In the genomic region with DNA sequence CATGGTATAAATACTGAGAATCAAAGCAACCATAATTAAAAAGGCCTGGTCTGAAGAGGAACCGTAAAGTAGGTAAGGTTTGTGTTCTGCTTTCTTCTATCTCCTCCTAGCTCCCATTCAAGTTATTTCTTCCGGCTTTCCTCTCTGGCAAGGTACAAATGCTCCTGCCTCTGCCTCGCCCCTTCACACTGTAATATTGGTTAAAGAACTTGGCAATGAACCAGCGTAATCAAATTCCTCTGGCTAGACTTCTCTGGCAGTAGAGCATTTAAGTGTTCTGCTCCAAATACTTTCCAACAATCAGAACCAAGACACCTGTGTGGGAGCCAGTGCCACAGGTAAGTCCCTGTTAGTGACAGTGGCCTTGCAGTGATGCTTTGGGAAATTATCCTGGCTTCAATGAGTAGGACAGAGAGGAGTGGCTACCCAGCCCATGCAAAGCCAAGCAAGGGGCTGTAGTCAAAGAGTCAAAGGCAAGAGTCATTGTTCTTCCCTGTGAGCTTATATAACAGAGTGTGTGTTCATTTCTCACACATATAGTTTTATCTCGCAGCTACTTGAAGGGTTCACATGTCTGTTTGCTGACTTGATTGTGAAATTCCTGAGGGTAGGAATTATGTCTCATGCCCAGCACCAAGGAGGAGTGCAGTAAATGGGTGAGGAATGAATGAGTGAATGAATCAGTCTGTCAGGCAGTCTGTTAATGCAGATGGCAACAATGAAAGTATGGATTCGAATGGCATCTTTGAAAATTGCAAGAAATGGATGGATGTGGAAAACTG, we compare ENCODE assay signal across 1 cellular context.
A peak's percentile ranks its signal among the peaks of the same experiment; 100 is the strongest.
TF ChIP-seq lines count a peak whose summit lies in the region.

No MANE protein-coding gene starts in this region.

TF ChIP-seq in IMR-90, 13 proteins besides CTCF, POLR2A, EP300 and RAD21:
- TF ChIP-seq, protein P1, sequence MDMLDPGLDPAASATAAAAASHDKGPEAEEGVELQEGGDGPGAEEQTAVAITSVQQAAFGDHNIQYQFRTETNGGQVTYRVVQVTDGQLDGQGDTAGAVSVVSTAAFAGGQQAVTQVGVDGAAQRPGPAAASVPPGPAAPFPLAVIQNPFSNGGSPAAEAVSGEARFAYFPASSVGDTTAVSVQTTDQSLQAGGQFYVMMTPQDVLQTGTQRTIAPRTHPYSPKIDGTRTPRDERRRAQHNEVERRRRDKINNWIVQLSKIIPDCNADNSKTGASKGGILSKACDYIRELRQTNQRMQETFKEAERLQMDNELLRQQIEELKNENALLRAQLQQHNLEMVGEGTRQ (IDR thresholded peaks at IDR 0.05; ENCODE audit: low read depth, low read length) = no peak
- peak; percentile 64 for TF ChIP-seq CEBPB (IDR thresholded peaks at IDR 0.05; ENCODE audit: low read depth, low read length)
